Comparison of ENCODE assay signal across 17 cellular contexts in the genomic region with DNA sequence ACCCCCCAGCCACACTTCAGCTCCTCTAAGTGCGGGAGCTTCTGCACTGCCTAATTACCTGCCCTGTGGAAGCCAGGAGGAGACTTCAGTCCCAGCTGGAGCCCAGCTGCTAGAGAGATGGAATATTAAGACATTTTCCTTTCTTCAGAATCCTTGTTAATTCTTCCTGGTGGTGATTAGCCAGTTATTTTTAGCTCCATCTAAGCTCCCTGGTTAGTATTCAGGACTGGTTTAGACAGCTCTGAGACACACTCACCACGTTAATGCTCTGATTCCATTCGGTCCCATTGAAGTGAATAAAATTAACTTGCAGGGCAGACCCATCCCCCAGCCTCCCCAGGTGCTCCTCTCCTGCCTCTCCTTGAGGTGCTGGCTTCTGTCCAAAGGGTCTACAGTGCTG.
DNase-seq lines count a peak whose midpoint lies in the region; ATAC-seq and TF ChIP-seq lines count a peak whose summit lies in the region.
"Had no signal": no experiment of that assay in that cellular context is flagged by ENCODE, and none has a peak within 500 bp of the region (broad histone marks: within the 10 kb centered on the region; RNA-seq: fewer than 3 reads in every experiment).

No MANE protein-coding gene starts in this region.

- peaks cover 30% of the 10 kb centered on the region for H3K4me1 Mint-ChIP-seq in activated CD4-positive, alpha-beta T cell treated with anti-CD3 and anti-CD28 coated beads for 36 hours

- H3K9me3 ChIP-seq in HEK293 (ENCODE audit: control insufficient read depth, insufficient read depth, low read depth, low read length) (no peaks in the 10 kb centered on the region), psoas muscle (no peaks in the 10 kb centered on the region)
- H3K9me3 ChIP-seq: HAP-1, spleen, testis had no signal

- no peak for TF ChIP-seq CTCF in HEK293 (tag by site-specific recombination; IDR thresholded peaks at IDR 0.05)
- no peak for TF ChIP-seq CTCF in psoas muscle (IDR thresholded peaks at IDR 0.05)

- H3K36me3 ChIP-seq in HEK293 (ENCODE audit: control insufficient read depth in 2 of 2, insufficient read depth in 1 of 2, low read length in 2 of 2) (no peaks in the 10 kb centered on the region), psoas muscle (ENCODE audit: insufficient read depth in 1 of 2, low read depth in 1 of 2) (no peaks in the 10 kb centered on the region)
- H3K36me3 ChIP-seq: HAP-1, spleen had no signal

- no peak overlapping the region for H3K4me3 ChIP-seq in HEK293 (ENCODE audit: low read depth, low read length)
- no peak overlapping the region for H3K4me3 ChIP-seq in psoas muscle
- H3K4me3 ChIP-seq: HAP-1, spleen, testis had no signal

- no peaks in the 10 kb centered on the region for H3K27me3 ChIP-seq in psoas muscle (ENCODE audit: insufficient read depth in 3 of 3, low read length in 2 of 3)
- H3K27me3 ChIP-seq: spleen, testis had no signal

- no peaks in the 10 kb centered on the region for H3K27me3 Mint-ChIP-seq in activated CD4-positive, alpha-beta T cell treated with anti-CD3 and anti-CD28 coated beads for 36 hours
- H3K27me3 Mint-ChIP-seq: CD8-positive, alpha-beta memory T cell had no signal

- H3K27ac ChIP-seq in HEK293 (ENCODE audit: extremely low read depth, low read depth, low read length) (no peak overlapping the region), psoas muscle (no peak overlapping the region)
- H3K27ac ChIP-seq: spleen, testis had no signal

- POLR2A ChIA-PET in HEK293 (lab: Yijun Ruan, JAX), result interaction anchor here (0.8 kb wide), 1 partner anchor 120 kb away, joined by 3 read pairs; no protein-coding TSS in a partner anchor
- POLR2A ChIA-PET in activated CD4-positive, alpha-beta T cell treated with anti-CD3 and anti-CD28 coated beads for 36 hours (lab: Charles Lee), result no interaction called here

- H3K4me3 Mint-ChIP-seq in activated CD4-positive, alpha-beta T cell treated with anti-CD3 and anti-CD28 coated beads for 36 hours, result no peak overlapping the region
- H3K4me3 Mint-ChIP-seq: CD8-positive, alpha-beta memory T cell had no signal

- intact Hi-C loops in psoas muscle (cut with DNase I), result no loop called here
- intact Hi-C loops in activated CD4-positive, alpha-beta T cell treated with anti-CD3 and anti-CD28 coated beads for 36 hours (cut with DNase I, micrococcal nuclease), result no loop called here

- DNase-seq in NCI-H69 (lab: John Stamatoyannopoulos, UW) (peak; percentile 59), psoas muscle (no peak), DMS114 treated with DMSO at 0.1 percent for 48 hours (lab: John Stamatoyannopoulos, UW; ENCODE audit: unreplicated experiment) (no peak), DMS153 (lab: John Stamatoyannopoulos, UW) (no peak), activated gamma-delta T cell treated with Interleukin-2 at 50 U/mL for 16 hours (no peak)
- no peak for DNase-seq in activated CD4-positive, alpha-beta T cell treated with anti-CD3 and anti-CD28 coated beads for 36 hours
- DNase-seq: CD8-positive, alpha-beta memory T cell; erythroblast; NCI-H2081; NK-92 treated with Interleukin-12 subunit alpha and Interleukin-12 subunit beta, amount 100 ng/mL, for 24 hours; spleen; stimulated activated CD8-positive, alpha-beta memory T cell treated with anti-CD3 and anti-CD28 coated beads, Interleukin-4, amount 100 ng/mL, for 48 hours; testis had no signal

- ATAC-seq in esophagus mucosa, result peak; percentile 80
- peak in 3 of 4 donors; percentile 32 to 38 (median 33) for ATAC-seq in psoas muscle
- ATAC-seq in activated CD4-positive, alpha-beta T cell treated with anti-CD3 and anti-CD28 coated beads for 36 hours, result no peak

- peaks cover 12% of the 10 kb centered on the region; the same call in 1 of the 2 replicates for H3K4me1 ChIP-seq in HEK293 (ENCODE audit: control insufficient read depth, insufficient read depth, low read length)
- peaks cover 13% of the 10 kb centered on the region for H3K4me1 ChIP-seq in psoas muscle
- H3K4me1 ChIP-seq: HAP-1, spleen, testis had no signal

- H3K36me3 Mint-ChIP-seq in activated CD4-positive, alpha-beta T cell treated with anti-CD3 and anti-CD28 coated beads for 36 hours (ENCODE audit: low read depth), result no peaks in the 10 kb centered on the region

- H3K9me3 Mint-ChIP-seq in activated CD4-positive, alpha-beta T cell treated with anti-CD3 and anti-CD28 coated beads for 36 hours (ENCODE audit: low read depth), result no peaks in the 10 kb centered on the region
- H3K9me3 Mint-ChIP-seq: activated T-helper 1 cell treated with anti-CD3 and anti-CD28 coated beads, Interleukin-12 subunit alpha, Interleukin-12 subunit beta, Interleukin-2, Interleukin-4 antibody, amounts not matched to agents 30 ng/mL and 10 ng/mL and 1 ng/mL, durations not matched to agents 14 hours and 24 hours and 36 hours; CD8-positive, alpha-beta memory T cell had no signal

- CTCF ChIA-PET in HEK293 (lab: Yijun Ruan, JAX), result interaction anchor here (0.7 kb wide), 1 partner anchor 102 kb away, joined by 3 read pairs; no protein-coding TSS in a partner anchor
- CTCF ChIA-PET in activated CD4-positive, alpha-beta T cell treated with anti-CD3 and anti-CD28 coated beads for 36 hours (lab: Charles Lee), result interaction anchor here (0.8 to 1.5 kb wide), 4 partner anchors 15 to 116 kb away, joined by 3 to 5 read pairs (median 4); no protein-coding TSS in a partner anchor

- no peak overlapping the region for H3K27ac Mint-ChIP-seq in activated CD4-positive, alpha-beta T cell treated with anti-CD3 and anti-CD28 coated beads for 36 hours
- H3K27ac Mint-ChIP-seq: activated T-helper 1 cell treated with anti-CD3 and anti-CD28 coated beads, Interleukin-12 subunit alpha, Interleukin-12 subunit beta, Interleukin-2, Interleukin-4 antibody, amounts not matched to agents 30 ng/mL and 10 ng/mL and 1 ng/mL, durations not matched to agents 14 hours and 24 hours and 36 hours had no signal

- WGBS in psoas muscle, 3 donors, result 36 to 57% (median 52%) methylated on average over 3 of the region's 3 CpGs

TF ChIP-seq in HEK293, 187 proteins besides CTCF, POLR2A, EP300 and RAD21:
- TF ChIP-seq ZNF354C (tag by site-specific recombination; IDR thresholded peaks at IDR 0.05; ENCODE audit: borderline replicate concordance, low read depth), result no peak
- no peak for TF ChIP-seq GLIS2 (tag by site-specific recombination; IDR thresholded peaks at IDR 0.05)
- TF ChIP-seq ZNF335 (tag by site-specific recombination; conservative IDR thresholded peaks at IDR 0.05), result peak; percentile 61
- TF ChIP-seq ZIC2 (tag by site-specific recombination; IDR thresholded peaks at IDR 0.05), result 0 out of 2 replicates have a peak, but pooled peaks have one; percentile 21
TF ChIP-seq in HEK293: peak in this region for 2.
